Comparison of ENCODE assay signal across 1 cellular context in the genomic region with DNA sequence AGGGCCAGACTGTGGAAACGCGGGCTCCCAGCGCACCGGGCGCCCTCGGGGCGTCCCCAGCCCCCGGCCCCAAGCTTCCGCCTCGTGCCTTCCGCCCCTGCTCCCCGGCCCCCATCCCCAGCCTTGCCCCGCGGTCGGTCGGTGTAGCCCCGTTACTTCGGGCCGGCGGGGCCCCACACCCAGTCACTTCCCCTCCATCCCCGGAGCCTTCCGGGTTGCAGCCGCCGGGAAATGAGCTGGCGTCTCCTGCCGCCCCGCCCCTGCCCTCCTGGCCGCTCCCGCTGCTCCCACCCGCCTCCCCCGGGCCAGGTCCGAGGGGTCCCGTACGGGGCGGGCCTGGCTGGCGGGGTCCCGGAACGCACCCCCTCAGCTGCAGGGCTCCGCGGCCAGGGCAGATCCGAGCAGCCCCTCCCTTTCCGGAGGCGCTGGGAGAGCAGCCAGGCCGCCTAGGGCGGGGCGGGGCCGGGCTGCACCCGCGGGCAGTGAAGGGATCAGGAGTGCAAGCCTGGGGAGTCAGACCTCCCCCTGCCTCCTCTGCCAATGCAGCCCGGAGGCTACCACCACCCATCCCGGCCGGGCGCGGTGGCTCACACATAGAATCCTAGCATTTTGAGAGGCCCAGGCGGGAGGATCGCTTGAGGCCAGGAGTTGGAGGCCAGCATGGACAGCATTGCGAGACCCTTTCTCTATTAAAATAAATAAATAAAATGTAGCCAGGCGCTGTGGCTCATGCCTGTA.
A peak's percentile ranks its signal among the peaks of the same experiment; 100 is the strongest.
TF ChIP-seq lines count a peak whose summit lies in the region.

No MANE protein-coding gene starts in this region.

TF ChIP-seq in K562, 482 proteins besides CTCF, POLR2A, EP300 and RAD21 (continued from another document and continues in another):
- TF ChIP-seq, protein P1, sequence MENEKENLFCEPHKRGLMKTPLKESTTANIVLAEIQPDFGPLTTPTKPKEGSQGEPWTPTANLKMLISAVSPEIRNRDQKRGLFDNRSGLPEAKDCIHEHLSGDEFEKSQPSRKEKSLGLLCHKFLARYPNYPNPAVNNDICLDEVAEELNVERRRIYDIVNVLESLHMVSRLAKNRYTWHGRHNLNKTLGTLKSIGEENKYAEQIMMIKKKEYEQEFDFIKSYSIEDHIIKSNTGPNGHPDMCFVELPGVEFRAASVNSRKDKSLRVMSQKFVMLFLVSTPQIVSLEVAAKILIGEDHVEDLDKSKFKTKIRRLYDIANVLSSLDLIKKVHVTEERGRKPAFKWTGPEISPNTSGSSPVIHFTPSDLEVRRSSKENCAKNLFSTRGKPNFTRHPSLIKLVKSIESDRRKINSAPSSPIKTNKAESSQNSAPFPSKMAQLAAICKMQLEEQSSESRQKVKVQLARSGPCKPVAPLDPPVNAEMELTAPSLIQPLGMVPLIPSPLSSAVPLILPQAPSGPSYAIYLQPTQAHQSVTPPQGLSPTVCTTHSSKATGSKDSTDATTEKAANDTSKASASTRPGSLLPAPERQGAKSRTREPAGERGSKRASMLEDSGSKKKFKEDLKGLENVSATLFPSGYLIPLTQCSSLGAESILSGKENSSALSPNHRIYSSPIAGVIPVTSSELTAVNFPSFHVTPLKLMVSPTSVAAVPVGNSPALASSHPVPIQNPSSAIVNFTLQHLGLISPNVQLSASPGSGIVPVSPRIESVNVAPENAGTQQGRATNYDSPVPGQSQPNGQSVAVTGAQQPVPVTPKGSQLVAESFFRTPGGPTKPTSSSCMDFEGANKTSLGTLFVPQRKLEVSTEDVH (IDR thresholded peaks at IDR 0.05; ENCODE audit: low read depth, partially characterized antibody), result no peak
- TF ChIP-seq L3MBTL2 (IDR thresholded peaks at IDR 0.05), result no peak
- no peak for TF ChIP-seq PRMT5 (CRISPR knock-in tag; IDR thresholded peaks at IDR 0.05)
- peak; percentile 67; the same call in 1 of the 2 replicates for TF ChIP-seq GATAD2A (IDR thresholded peaks at IDR 0.05)
- TF ChIP-seq HNRNPUL1 (IDR thresholded peaks at IDR 0.05; ENCODE audit: low read length), result no peak
- TF ChIP-seq HNRNPLL (IDR thresholded peaks at IDR 0.05; ENCODE audit: low read depth, low read length, poor library complexity, severe bottlenecking), result peak; percentile 38
- TF ChIP-seq ZKSCAN3 (CRISPR knock-in tag; IDR thresholded peaks at IDR 0.05), result no peak
- no peak for TF ChIP-seq ZNF589 (CRISPR knock-in tag; IDR thresholded peaks at IDR 0.05; ENCODE audit: low read depth)
- TF ChIP-seq, protein P2, sequence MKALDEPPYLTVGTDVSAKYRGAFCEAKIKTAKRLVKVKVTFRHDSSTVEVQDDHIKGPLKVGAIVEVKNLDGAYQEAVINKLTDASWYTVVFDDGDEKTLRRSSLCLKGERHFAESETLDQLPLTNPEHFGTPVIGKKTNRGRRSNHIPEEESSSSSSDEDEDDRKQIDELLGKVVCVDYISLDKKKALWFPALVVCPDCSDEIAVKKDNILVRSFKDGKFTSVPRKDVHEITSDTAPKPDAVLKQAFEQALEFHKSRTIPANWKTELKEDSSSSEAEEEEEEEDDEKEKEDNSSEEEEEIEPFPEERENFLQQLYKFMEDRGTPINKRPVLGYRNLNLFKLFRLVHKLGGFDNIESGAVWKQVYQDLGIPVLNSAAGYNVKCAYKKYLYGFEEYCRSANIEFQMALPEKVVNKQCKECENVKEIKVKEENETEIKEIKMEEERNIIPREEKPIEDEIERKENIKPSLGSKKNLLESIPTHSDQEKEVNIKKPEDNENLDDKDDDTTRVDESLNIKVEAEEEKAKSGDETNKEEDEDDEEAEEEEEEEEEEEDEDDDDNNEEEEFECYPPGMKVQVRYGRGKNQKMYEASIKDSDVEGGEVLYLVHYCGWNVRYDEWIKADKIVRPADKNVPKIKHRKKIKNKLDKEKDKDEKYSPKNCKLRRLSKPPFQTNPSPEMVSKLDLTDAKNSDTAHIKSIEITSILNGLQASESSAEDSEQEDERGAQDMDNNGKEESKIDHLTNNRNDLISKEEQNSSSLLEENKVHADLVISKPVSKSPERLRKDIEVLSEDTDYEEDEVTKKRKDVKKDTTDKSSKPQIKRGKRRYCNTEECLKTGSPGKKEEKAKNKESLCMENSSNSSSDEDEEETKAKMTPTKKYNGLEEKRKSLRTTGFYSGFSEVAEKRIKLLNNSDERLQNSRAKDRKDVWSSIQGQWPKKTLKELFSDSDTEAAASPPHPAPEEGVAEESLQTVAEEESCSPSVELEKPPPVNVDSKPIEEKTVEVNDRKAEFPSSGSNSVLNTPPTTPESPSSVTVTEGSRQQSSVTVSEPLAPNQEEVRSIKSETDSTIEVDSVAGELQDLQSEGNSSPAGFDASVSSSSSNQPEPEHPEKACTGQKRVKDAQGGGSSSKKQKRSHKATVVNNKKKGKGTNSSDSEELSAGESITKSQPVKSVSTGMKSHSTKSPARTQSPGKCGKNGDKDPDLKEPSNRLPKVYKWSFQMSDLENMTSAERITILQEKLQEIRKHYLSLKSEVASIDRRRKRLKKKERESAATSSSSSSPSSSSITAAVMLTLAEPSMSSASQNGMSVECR (CRISPR knock-in tag; IDR thresholded peaks at IDR 0.05), result peak; percentile 78
- TF ChIP-seq, protein P3, sequence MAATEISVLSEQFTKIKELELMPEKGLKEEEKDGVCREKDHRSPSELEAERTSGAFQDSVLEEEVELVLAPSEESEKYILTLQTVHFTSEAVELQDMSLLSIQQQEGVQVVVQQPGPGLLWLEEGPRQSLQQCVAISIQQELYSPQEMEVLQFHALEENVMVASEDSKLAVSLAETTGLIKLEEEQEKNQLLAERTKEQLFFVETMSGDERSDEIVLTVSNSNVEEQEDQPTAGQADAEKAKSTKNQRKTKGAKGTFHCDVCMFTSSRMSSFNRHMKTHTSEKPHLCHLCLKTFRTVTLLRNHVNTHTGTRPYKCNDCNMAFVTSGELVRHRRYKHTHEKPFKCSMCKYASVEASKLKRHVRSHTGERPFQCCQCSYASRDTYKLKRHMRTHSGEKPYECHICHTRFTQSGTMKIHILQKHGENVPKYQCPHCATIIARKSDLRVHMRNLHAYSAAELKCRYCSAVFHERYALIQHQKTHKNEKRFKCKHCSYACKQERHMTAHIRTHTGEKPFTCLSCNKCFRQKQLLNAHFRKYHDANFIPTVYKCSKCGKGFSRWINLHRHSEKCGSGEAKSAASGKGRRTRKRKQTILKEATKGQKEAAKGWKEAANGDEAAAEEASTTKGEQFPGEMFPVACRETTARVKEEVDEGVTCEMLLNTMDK (IDR thresholded peaks at IDR 0.05; ENCODE audit: borderline replicate concordance, insufficient read depth, low read depth, low read length, poor library complexity, severe bottlenecking), result no peak
- TF ChIP-seq TFAM (CRISPR knock-in tag; conservative IDR thresholded peaks at IDR 0.05), result no peak
- TF ChIP-seq ZFP30 (CRISPR knock-in tag; IDR thresholded peaks at IDR 0.05; ENCODE audit: borderline replicate concordance), result no peak
- peak in 1 of 2 experiments; percentile 88; a peak in 2 of 4 replicates for TF ChIP-seq HDAC1 (IDR thresholded peaks at IDR 0.05)
- no peak for TF ChIP-seq EZH2 (IDR thresholded peaks at IDR 0.05; ENCODE audit: borderline replicate concordance, low read depth, low read length)
- no peak for TF ChIP-seq MTA3 (IDR thresholded peaks at IDR 0.05; ENCODE audit: borderline replicate concordance)
- no peak for TF ChIP-seq SAP30 (IDR thresholded peaks at IDR 0.05; ENCODE audit: borderline replicate concordance, insufficient read depth, low read depth, low read length, poor library complexity, severe bottlenecking)
- no peak for TF ChIP-seq ESRRB (CRISPR knock-in tag; IDR thresholded peaks at IDR 0.05; ENCODE audit: borderline replicate concordance)
- no peak for TF ChIP-seq MTF1 (CRISPR knock-in tag; IDR thresholded peaks at IDR 0.05; ENCODE audit: borderline replicate concordance)
- TF ChIP-seq ADNP (tag; IDR thresholded peaks at IDR 0.05), result no peak
- TF ChIP-seq, protein P4, sequence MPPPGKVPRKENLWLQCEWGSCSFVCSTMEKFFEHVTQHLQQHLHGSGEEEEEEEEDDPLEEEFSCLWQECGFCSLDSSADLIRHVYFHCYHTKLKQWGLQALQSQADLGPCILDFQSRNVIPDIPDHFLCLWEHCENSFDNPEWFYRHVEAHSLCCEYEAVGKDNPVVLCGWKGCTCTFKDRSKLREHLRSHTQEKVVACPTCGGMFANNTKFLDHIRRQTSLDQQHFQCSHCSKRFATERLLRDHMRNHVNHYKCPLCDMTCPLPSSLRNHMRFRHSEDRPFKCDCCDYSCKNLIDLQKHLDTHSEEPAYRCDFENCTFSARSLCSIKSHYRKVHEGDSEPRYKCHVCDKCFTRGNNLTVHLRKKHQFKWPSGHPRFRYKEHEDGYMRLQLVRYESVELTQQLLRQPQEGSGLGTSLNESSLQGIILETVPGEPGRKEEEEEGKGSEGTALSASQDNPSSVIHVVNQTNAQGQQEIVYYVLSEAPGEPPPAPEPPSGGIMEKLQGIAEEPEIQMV (tag; conservative IDR thresholded peaks at IDR 0.05; ENCODE audit: low read depth), result no peak
- TF ChIP-seq, protein P5, sequence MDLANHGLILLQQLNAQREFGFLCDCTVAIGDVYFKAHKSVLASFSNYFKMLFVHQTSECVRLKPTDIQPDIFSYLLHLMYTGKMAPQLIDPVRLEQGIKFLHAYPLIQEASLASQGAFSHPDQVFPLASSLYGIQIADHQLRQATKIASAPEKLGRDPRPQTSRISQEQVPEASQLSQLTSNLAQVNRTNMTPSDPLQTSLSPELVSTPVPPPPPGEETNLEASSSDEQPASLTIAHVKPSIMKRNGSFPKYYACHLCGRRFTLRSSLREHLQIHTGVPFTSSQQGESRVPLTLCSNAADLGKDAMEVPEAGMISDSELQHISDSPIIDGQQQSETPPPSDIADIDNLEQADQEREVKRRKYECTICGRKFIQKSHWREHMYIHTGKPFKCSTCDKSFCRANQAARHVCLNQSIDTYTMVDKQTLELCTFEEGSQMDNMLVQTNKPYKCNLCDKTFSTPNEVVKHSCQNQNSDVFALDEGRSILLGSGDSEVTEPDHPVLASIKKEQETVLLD (IDR thresholded peaks at IDR 0.05), result no peak
- TF ChIP-seq, protein P6, sequence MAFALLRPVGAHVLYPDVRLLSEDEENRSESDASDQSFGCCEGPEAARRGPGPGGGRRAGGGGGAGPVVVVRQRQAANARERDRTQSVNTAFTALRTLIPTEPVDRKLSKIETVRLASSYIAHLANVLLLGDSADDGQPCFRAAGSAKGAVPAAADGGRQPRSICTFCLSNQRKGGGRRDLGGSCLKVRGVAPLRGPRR (CRISPR knock-in tag; IDR thresholded peaks at IDR 0.05), result no peak
- 0 out of 2 replicates have a peak, but pooled peaks have one; percentile 41 for TF ChIP-seq PTBP1 (IDR thresholded peaks at IDR 0.05; ENCODE audit: low read depth, low read length)
- no peak for TF ChIP-seq CCAR2 (IDR thresholded peaks at IDR 0.05; ENCODE audit: low read depth, low read length)
- TF ChIP-seq SIX5 (IDR thresholded peaks at IDR 0.05; ENCODE audit: borderline replicate concordance in 1 of 2, insufficient read depth in 1 of 2, low read depth in 1 of 2, low read length in 2 of 2), result no peak
- TF ChIP-seq, protein P7, sequence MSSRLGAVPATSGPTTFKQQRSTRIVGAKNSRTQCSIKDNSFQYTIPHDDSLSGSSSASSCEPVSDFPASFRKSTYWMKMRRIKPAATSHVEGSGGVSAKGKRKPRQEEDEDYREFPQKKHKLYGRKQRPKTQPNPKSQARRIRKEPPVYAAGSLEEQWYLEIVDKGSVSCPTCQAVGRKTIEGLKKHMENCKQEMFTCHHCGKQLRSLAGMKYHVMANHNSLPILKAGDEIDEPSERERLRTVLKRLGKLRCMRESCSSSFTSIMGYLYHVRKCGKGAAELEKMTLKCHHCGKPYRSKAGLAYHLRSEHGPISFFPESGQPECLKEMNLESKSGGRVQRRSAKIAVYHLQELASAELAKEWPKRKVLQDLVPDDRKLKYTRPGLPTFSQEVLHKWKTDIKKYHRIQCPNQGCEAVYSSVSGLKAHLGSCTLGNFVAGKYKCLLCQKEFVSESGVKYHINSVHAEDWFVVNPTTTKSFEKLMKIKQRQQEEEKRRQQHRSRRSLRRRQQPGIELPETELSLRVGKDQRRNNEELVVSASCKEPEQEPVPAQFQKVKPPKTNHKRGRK (tag; IDR thresholded peaks at IDR 0.05), result no peak
- no peak for TF ChIP-seq RAD51 (IDR thresholded peaks at IDR 0.05; ENCODE audit: borderline replicate concordance, low read depth)
- no peak for TF ChIP-seq ZNF785 (CRISPR knock-in tag; IDR thresholded peaks at IDR 0.05)
- TF ChIP-seq HMGN3 (IDR thresholded peaks at IDR 0.05; ENCODE audit: borderline replicate concordance, extremely low read depth, insufficient read length, low read depth, low read length), result no peak
- no peak for TF ChIP-seq FOXK2 (conservative IDR thresholded peaks at IDR 0.05 in 1 of 2, IDR thresholded peaks at IDR 0.05 in 1 of 2; ENCODE audit: low read depth in 2 of 2)
- TF ChIP-seq, protein P8, sequence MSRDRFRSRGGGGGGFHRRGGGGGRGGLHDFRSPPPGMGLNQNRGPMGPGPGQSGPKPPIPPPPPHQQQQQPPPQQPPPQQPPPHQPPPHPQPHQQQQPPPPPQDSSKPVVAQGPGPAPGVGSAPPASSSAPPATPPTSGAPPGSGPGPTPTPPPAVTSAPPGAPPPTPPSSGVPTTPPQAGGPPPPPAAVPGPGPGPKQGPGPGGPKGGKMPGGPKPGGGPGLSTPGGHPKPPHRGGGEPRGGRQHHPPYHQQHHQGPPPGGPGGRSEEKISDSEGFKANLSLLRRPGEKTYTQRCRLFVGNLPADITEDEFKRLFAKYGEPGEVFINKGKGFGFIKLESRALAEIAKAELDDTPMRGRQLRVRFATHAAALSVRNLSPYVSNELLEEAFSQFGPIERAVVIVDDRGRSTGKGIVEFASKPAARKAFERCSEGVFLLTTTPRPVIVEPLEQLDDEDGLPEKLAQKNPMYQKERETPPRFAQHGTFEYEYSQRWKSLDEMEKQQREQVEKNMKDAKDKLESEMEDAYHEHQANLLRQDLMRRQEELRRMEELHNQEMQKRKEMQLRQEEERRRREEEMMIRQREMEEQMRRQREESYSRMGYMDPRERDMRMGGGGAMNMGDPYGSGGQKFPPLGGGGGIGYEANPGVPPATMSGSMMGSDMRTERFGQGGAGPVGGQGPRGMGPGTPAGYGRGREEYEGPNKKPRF (IDR thresholded peaks at IDR 0.05; ENCODE audit: low read depth, low read length), result no peak
- TF ChIP-seq, protein P9, sequence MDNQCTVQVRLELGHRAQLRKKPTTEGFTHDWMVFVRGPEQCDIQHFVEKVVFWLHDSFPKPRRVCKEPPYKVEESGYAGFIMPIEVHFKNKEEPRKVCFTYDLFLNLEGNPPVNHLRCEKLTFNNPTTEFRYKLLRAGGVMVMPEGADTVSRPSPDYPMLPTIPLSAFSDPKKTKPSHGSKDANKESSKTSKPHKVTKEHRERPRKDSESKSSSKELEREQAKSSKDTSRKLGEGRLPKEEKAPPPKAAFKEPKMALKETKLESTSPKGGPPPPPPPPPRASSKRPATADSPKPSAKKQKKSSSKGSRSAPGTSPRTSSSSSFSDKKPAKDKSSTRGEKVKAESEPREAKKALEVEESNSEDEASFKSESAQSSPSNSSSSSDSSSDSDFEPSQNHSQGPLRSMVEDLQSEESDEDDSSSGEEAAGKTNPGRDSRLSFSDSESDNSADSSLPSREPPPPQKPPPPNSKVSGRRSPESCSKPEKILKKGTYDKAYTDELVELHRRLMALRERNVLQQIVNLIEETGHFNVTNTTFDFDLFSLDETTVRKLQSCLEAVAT (IDR thresholded peaks at IDR 0.05), result no peak
- TF ChIP-seq RFX1 (IDR thresholded peaks at IDR 0.05), result no peak
- TF ChIP-seq ZNF184 (CRISPR knock-in tag; IDR thresholded peaks at IDR 0.05), result no peak
- TF ChIP-seq NCOR1 (IDR thresholded peaks at IDR 0.05), result no peak
- TF ChIP-seq KDM1A (IDR thresholded peaks at IDR 0.05), result peak in 1 of 2 experiments; percentile 35; a peak in 1 of 4 replicates
- no peak for TF ChIP-seq EWSR1 (IDR thresholded peaks at IDR 0.05; ENCODE audit: borderline replicate concordance, low read depth, partially characterized antibody)
- TF ChIP-seq POLR3A (IDR thresholded peaks at IDR 0.05; ENCODE audit: borderline replicate concordance, extremely low read depth, insufficient read depth, insufficient read length), result no peak
- TF ChIP-seq IFI16 (CRISPR knock-in tag; IDR thresholded peaks at IDR 0.05), result no peak
